ENCODE assay signal across 2 cellular contexts in the genomic region with DNA sequence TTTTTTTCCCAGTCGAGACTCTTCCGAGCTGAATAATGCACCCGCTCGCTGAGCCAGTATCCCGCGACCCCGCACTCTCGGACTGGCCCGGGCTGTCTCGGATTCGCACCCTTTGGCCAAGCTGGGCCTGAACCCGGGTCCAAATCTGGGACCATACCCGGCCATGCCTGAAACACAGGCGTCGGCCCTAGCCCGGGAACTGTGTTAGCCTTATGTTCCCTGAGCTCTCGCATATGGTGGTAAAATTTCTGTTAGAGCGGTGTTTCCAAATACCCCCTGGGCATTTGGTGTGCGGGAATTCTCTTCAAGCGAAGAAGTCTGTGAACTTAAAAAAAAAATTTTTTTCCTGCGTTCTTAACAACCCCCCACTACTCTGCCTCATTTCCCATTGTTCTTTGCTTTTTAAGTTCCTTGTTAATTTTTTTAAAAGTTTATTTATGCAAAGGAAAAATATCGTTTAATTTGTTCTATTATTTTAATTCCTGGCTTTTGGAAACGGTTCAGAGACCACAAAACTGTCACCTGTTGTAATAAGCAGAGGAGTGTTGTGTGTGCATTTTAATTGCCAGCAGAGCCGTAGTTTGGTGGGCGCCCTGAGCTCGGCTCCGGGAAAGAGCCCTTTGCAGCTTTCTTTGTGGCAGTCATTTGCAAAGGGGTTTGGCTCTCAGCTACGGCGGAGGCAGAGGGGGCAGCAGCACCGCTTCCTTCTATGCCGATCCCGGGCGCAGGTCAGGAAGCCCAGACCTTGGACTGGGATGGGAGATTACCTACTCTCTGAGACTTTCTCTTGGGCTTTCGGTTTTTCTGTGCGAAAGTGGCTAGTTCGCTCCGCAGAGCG.
A peak's percentile ranks its signal among the peaks of the same experiment; 100 is the strongest.
TF ChIP-seq lines count a peak whose summit lies in the region.

No MANE protein-coding gene starts in this region.

TF ChIP-seq in HEK293, 187 proteins besides CTCF, POLR2A, EP300 and RAD21:
- TF ChIP-seq PRDM1 (tag by site-specific recombination; IDR thresholded peaks at IDR 0.05) (peak; percentile 87), ZBTB20 (tag by site-specific recombination; IDR thresholded peaks at IDR 0.05) (peak; percentile 88), PRDM6 (tag by site-specific recombination; IDR thresholded peaks at IDR 0.05) (peak; percentile 12; the same call in 1 of the 2 replicates), ZBTB17 (tag by site-specific recombination; IDR thresholded peaks at IDR 0.05) (peak; percentile 84)
- TF ChIP-seq, protein P1, sequence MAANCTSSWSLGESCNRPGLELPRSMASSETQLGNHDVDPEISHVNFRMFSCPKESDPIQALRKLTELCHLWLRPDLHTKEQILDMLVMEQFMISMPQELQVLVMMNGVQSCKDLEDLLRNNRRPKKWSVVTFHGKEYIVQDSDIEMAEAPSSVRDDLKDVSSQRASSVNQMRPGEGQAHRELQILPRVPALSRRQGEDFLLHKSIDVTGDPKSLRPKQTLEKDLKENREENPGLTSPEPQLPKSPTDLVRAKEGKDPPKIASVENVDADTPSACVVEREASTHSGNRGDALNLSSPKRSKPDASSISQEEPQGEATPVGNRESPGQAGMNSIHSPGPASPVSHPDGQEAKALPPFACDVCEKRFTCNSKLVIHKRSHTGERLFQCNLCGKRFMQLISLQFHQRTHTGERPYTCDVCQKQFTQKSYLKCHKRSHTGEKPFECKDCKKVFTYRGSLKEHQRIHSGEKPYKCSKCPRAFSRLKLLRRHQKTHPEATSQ (tag by site-specific recombination; IDR thresholded peaks at IDR 0.05), result no peak

TF ChIP-seq in endothelial cell of umbilical vein, 7 proteins besides CTCF, POLR2A, EP300 and RAD21:
- TF ChIP-seq EZH2 (IDR thresholded peaks at IDR 0.05; ENCODE audit: borderline replicate concordance, low read depth, low read length, severe bottlenecking) (peak; percentile 80), MYC (IDR thresholded peaks at IDR 0.05; ENCODE audit: low read depth, low read length) (no peak)
- TF ChIP-seq, protein P2, sequence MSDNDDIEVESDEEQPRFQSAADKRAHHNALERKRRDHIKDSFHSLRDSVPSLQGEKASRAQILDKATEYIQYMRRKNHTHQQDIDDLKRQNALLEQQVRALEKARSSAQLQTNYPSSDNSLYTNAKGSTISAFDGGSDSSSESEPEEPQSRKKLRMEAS (IDR thresholded peaks at IDR 0.05; ENCODE audit: insufficient read depth, insufficient read length), result no peak
